In the genomic region with DNA sequence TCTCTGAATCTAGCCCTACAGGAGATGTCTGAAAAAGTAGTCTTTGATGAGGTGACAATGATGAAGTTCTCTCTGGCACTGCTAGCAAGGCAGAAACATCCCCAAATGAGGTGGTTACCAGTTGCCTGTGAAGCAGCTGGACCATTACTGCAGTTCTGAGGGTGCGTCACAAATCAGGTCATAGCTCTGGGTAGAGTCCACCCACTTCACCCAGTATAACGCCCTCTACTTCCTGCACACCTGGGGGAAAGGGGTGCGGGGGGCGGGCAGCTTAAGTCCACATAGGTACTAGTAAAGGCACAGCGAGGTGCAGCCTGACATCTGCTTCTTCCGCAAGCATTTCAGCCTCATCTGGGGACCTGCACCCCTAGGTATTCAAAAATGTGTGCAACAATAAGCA, we compare ENCODE assay signal across 12 cellular contexts. TPM values are rescaled to one million over a fixed set of nuclear protein-coding genes. Genes with fewer than 3 reads are reported as not detected.
DNase-seq lines count a peak whose midpoint lies in the region; ATAC-seq and TF ChIP-seq lines count a peak whose summit lies in the region.
"Had no signal": no experiment of that assay in that cellular context is flagged by ENCODE, and none has a peak within 500 bp of the region (broad histone marks: within the 10 kb centered on the region; RNA-seq: fewer than 3 reads in every experiment).

No MANE protein-coding gene starts in this region.

- no peaks in the 10 kb centered on the region for H3K27me3 Mint-ChIP-seq in activated CD4-positive, alpha-beta T cell treated with anti-CD3 and anti-CD28 coated beads for 36 hours

- H3K9me3 ChIP-seq in vagina = no peaks in the 10 kb centered on the region
- H3K9me3 ChIP-seq: Caco-2 had no signal

- H3K4me1 ChIP-seq in vagina = peaks cover 5% of the 10 kb centered on the region
- H3K4me1 ChIP-seq: Caco-2 had no signal

- intact Hi-C loops in activated CD4-positive, alpha-beta T cell treated with anti-CD3 and anti-CD28 coated beads for 36 hours (cut with DNase I, micrococcal nuclease) = loop anchor here (1.0 to 5.0 kb wide), 3 partner anchors 10 to 549 kb away; a partner anchor contains a TSS
- intact Hi-C loops in vagina (cut with DNase I) = no loop called here

- POLR2A ChIA-PET in activated CD4-positive, alpha-beta T cell treated with anti-CD3 and anti-CD28 coated beads for 36 hours (lab: Charles Lee) = interaction anchor here (0.7 to 1.5 kb wide), 11 partner anchors 207 to 453 kb away, joined by 3 to 10 read pairs (median 3); no protein-coding TSS in a partner anchor

- no peaks in the 10 kb centered on the region for H3K9me3 Mint-ChIP-seq in activated CD4-positive, alpha-beta T cell treated with anti-CD3 and anti-CD28 coated beads for 36 hours (ENCODE audit: low read depth)
- H3K9me3 Mint-ChIP-seq in activated naive CD4-positive, alpha-beta T cell treated with anti-CD3 and anti-CD28 coated beads, Interleukin-2, amount 50 U/mL, for 72 hours = no peaks in the 10 kb centered on the region

- no peak for TF ChIP-seq POLR2A in vagina (IDR thresholded peaks at IDR 0.05)

- no peaks in the 10 kb centered on the region for H3K27me3 ChIP-seq in vagina

- no peaks in the 10 kb centered on the region for H3K36me3 ChIP-seq in vagina
- H3K36me3 ChIP-seq: brain microvascular endothelial cell had no signal

- TF ChIP-seq CTCF in vagina (IDR thresholded peaks at IDR 0.05) = no peak

- peak; percentile 51 for DNase-seq in Jurkat, Clone E6-1 (ENCODE audit: low read depth, low spot score)
- DNase-seq in activated CD4-positive, alpha-beta T cell treated with anti-CD3 and anti-CD28 coated beads for 36 hours = peak; percentile 84
- peak; percentile 54 to 72 for DNase-seq in activated naive CD4-positive, alpha-beta T cell treated with anti-CD3 and anti-CD28 coated beads, Interleukin-2, amount 50 U/mL, for 72 hours (ENCODE audit: low spot score in 2 of 2)
- DNase-seq in stimulated activated CD4-positive, alpha-beta T cell treated with anti-CD3 and anti-CD28 coated beads, Interleukin-2, amount 100 ng/mL, for 4 hours (ENCODE audit: low read depth) = peak; percentile 38
- DNase-seq in HCEC 1CT (no peak), vagina (ENCODE audit: extremely low spot score in 2 of 2) (no peak), NCI-H1436 (lab: John Stamatoyannopoulos, UW) (no peak)
- DNase-seq: brain microvascular endothelial cell, Caco-2, NCI-H774 had no signal

- H3K27ac ChIP-seq in vagina = no peak overlapping the region
- H3K27ac ChIP-seq: brain microvascular endothelial cell, KMS-11 had no signal

- H3K4me3 ChIP-seq in Jurkat, Clone E6-1 (ENCODE audit: low read length) = no peak overlapping the region
- H3K4me3 ChIP-seq in vagina = no peak overlapping the region

- peaks cover 90% of the 10 kb centered on the region for H3K36me3 Mint-ChIP-seq in activated CD4-positive, alpha-beta T cell treated with anti-CD3 and anti-CD28 coated beads for 36 hours (ENCODE audit: low read depth)
- peaks cover 45 to 75% of the 10 kb centered on the region in 2 donors for H3K36me3 Mint-ChIP-seq in activated naive CD4-positive, alpha-beta T cell treated with anti-CD3 and anti-CD28 coated beads, Interleukin-2, amount 50 U/mL, for 72 hours

- CTCF ChIA-PET in activated CD4-positive, alpha-beta T cell treated with anti-CD3 and anti-CD28 coated beads for 36 hours (lab: Charles Lee) = interaction anchor here (0.6 to 1.2 kb wide), 7 partner anchors 9 to 320 kb away, joined by 3 to 7 read pairs (median 4); no protein-coding TSS in a partner anchor

- H3K4me1 Mint-ChIP-seq in activated CD4-positive, alpha-beta T cell treated with anti-CD3 and anti-CD28 coated beads for 36 hours = peaks cover 14% of the 10 kb centered on the region

- peak overlapping the region; percentile 79 for H3K4me3 Mint-ChIP-seq in activated CD4-positive, alpha-beta T cell treated with anti-CD3 and anti-CD28 coated beads for 36 hours

- peak; percentile 81 for ATAC-seq in activated CD4-positive, alpha-beta T cell treated with anti-CD3 and anti-CD28 coated beads for 36 hours
- ATAC-seq in activated naive CD4-positive, alpha-beta T cell treated with anti-CD3 and anti-CD28 coated beads, Interleukin-2, amount 50 U/mL, for 72 hours = peak; percentile 87 to 88
- no peak for ATAC-seq in GM21723 (IDR thresholded peaks at IDR 0.05; ENCODE audit: unreplicated experiment)

- peak overlapping the region; percentile 96 for H3K27ac Mint-ChIP-seq in activated CD4-positive, alpha-beta T cell treated with anti-CD3 and anti-CD28 coated beads for 36 hours
- H3K27ac Mint-ChIP-seq in activated naive CD4-positive, alpha-beta T cell treated with anti-CD3 and anti-CD28 coated beads, Interleukin-2, amount 50 U/mL, for 72 hours = peak overlapping the region; percentile 86 to 98

RNA-seq across cellular contexts. Expression of a gene that starts 13.4 kb away (rescaled TPM):
- 87.9 TPM for polyA plus RNA-seq in Jurkat, Clone E6-1 (2012; ENCODE audit: insufficient read depth, insufficient read length)
- total RNA-seq in activated CD4-positive, alpha-beta T cell treated with anti-CD3 and anti-CD28 coated beads for 36 hours = 100 to 1,000 TPM; 471 to 590 TPM
- total RNA-seq in activated naive CD4-positive, alpha-beta T cell treated with anti-CD3 and anti-CD28 coated beads, Interleukin-2, amount 50 U/mL, for 72 hours = 100 to 1,000 TPM; 279 to 444 TPM
- 51.3 TPM for total RNA-seq in vagina

Comparison
In these comparisons a context has a peak if more than half of its experiments do, and no peak if none do; other contexts are left out.
1. DNase-seq: peak in Jurkat, Clone E6-1 (single experiment), activated CD4-positive, alpha-beta T cell treated with anti-CD3 and anti-CD28 coated beads for 36 hours (single experiment), activated naive CD4-positive, alpha-beta T cell treated with anti-CD3 and anti-CD28 coated beads, Interleukin-2, amount 50 U/mL, for 72 hours (2 of 2) and stimulated activated CD4-positive, alpha-beta T cell treated with anti-CD3 and anti-CD28 coated beads, Interleukin-2, amount 100 ng/mL, for 4 hours (single experiment); none in HCEC 1CT (single experiment), vagina (0 of 2) and NCI-H1436 (single experiment).